ENCODE assay signal across 1 cellular context in genomic region chr10:29746080-29746797, GRCh38.
TF ChIP-seq lines count a peak whose summit lies in the region.

No MANE protein-coding gene starts in this region.

TF ChIP-seq in WTC11, 78 proteins besides CTCF, POLR2A, EP300 and RAD21 (continued from another document):
- no peak for TF ChIP-seq ZNF512 (CRISPR knock-in tag; IDR thresholded peaks at IDR 0.05; ENCODE audit: borderline replicate concordance)
- TF ChIP-seq ZBTB21 (CRISPR knock-in tag; IDR thresholded peaks at IDR 0.05; ENCODE audit: borderline replicate concordance) = no peak
- TF ChIP-seq TCF7 (CRISPR knock-in tag; IDR thresholded peaks at IDR 0.05; ENCODE audit: low read depth) = no peak
- TF ChIP-seq GTF2I (CRISPR knock-in tag; conservative IDR thresholded peaks at IDR 0.05) = no peak
- TF ChIP-seq CBFB (CRISPR knock-in tag; IDR thresholded peaks at IDR 0.05; ENCODE audit: low read depth) = no peak
TF ChIP-seq in WTC11: peak in this region for 0.
